ENCODE assay signal across 1 cellular context in genomic region chr10:124116771-124117510, GRCh38.
TF ChIP-seq lines count a peak whose summit lies in the region.

No MANE protein-coding gene starts in this region.

TF ChIP-seq in HepG2, 621 proteins besides CTCF, POLR2A, EP300 and RAD21 (continued from another document):
- TF ChIP-seq ZBTB37 (CRISPR knock-in tag; IDR thresholded peaks at IDR 0.05) (no peak), ZFP36 (IDR thresholded peaks at IDR 0.05; ENCODE audit: borderline replicate concordance, low read depth, low read length, partially characterized antibody) (no peak), ZNF678 (CRISPR knock-in tag; IDR thresholded peaks at IDR 0.05) (no peak), KDM3A (CRISPR knock-in tag; IDR thresholded peaks at IDR 0.05; ENCODE audit: low read depth) (no peak)
